Comparison of ENCODE assay signal across 8 cellular contexts in the genomic region with DNA sequence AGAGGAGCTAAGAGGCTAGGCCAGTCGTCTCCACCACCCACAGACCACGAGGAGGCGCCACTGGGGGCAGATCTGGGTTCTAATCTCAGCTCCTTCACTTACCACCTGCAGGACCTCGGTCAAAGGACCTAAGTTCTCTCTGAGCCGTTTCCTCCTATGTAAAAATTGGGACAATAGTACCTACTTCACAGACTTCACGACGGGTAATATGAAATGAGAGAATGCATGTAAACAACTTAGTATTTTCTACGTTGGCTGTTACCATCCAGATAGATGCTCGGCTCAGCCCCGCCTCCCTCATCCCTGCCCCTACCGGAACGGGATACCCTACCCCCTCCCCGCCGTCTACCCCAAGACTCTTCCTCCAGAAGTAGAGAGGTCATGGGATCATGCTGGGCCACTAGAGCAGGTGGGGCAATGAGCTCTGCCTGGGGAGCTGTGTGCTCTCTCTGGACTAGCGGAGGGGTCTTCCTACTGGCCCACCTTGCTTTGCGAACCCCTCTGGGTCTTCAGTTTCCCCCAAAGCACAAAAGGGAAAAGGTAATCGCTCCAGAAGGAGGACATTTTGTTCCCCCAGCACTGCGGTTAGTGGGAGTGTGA. TPM values are rescaled to one million over a fixed set of nuclear protein-coding genes. Genes with fewer than 3 reads are reported as not detected.
A peak's percentile ranks its signal among the peaks of the same experiment; 100 is the strongest.
DNase-seq lines count a peak whose midpoint lies in the region; ATAC-seq and TF ChIP-seq lines count a peak whose summit lies in the region.

No MANE protein-coding gene starts in this region.

- H3K4me2 ChIP-seq in neuronal stem cell (ENCODE audit: insufficient read depth, low read length, poor library complexity, severe bottlenecking), result peak overlapping the region; percentile 85

- H3K4me3 Mint-ChIP-seq in activated T-helper 17 cell treated with anti-CD3 and anti-CD28 coated beads, Interleukin-2, amount 50 U/mL, for 72 hours, result peak overlapping the region; percentile 75
- peak overlapping the region; percentile 90 for H3K4me3 Mint-ChIP-seq in type B pancreatic cell

- no peaks in the 10 kb centered on the region for H3K9me3 Mint-ChIP-seq in activated T-helper 17 cell treated with anti-CD3 and anti-CD28 coated beads, Interleukin-2, amount 50 U/mL, for 72 hours
- no peaks in the 10 kb centered on the region for H3K9me3 Mint-ChIP-seq in type B pancreatic cell

- no peak overlapping the region for H3K14ac ChIP-seq in neuronal stem cell (ENCODE audit: low read length)

- no peaks in the 10 kb centered on the region for H3K79me1 ChIP-seq in neuronal stem cell (ENCODE audit: low read depth, low read length)

- peak; percentile 30 for DNase-seq in NCI-H1092 treated with DMSO at 0.1 percent for 48 hours (lab: John Stamatoyannopoulos, UW)
- no peak for DNase-seq in NCI-H1092 (lab: John Stamatoyannopoulos, UW)
- DNase-seq in NT2/D1 (ENCODE audit: low read depth, low spot score), result no peak
- peak in 1 of 2 donors; percentile 62 for DNase-seq in foreskin fibroblast
- DNase-seq in neuronal stem cell (ENCODE audit: low spot score), result no peak
- DNase-seq in type B pancreatic cell (ENCODE audit: extremely low spot score, unreplicated experiment), result no peak

- H2AFZ ChIP-seq in neuronal stem cell (ENCODE audit: low read length), result peak overlapping the region; percentile 77

- TF ChIP-seq CTCF in foreskin fibroblast (IDR thresholded peaks at IDR 0.05; ENCODE audit: low read depth, low read length) (peak; percentile 67), type B pancreatic cell (conservative IDR thresholded peaks at IDR 0.05) (peak; percentile 70)

- no peak overlapping the region for H2BK12ac ChIP-seq in neuronal stem cell (ENCODE audit: low read length)

- no peaks in the 10 kb centered on the region for H3K9me3 ChIP-seq in NT2/D1 (ENCODE audit: insufficient read depth, low read length)
- H3K9me3 ChIP-seq in neuronal stem cell (replicated peaks in 1 of 2; ENCODE audit: control insufficient read depth in 2 of 2, insufficient read depth in 1 of 2, low read depth in 1 of 2, low read length in 2 of 2), result no peaks in the 10 kb centered on the region

- no peaks in the 10 kb centered on the region for H3K4me1 ChIP-seq in NT2/D1 (ENCODE audit: insufficient read depth, insufficient read length)
- H3K4me1 ChIP-seq in neuronal stem cell (ENCODE audit: control insufficient read depth in 2 of 2, insufficient read depth in 1 of 2, low read depth in 1 of 2, low read length in 2 of 2), result peaks cover 0 to 7% of the 10 kb centered on the region in 2 donors

- no peak overlapping the region for H2BK15ac ChIP-seq in neuronal stem cell (ENCODE audit: low read length)

- H3K27ac ChIP-seq in neuronal stem cell (replicated peaks; ENCODE audit: low read length), result no peak overlapping the region

- WGBS in neuronal stem cell (ENCODE audit: extremely low coverage in 2 of 2, insufficient read length in 2 of 2, insufficient replicate concordance in 1 of 2), 2 donors, result no CpG with 5 or more reads among the region's 18 CpGs

- H3K23ac ChIP-seq in neuronal stem cell (ENCODE audit: low read depth, low read length, poor library complexity), result peak overlapping the region; percentile 81

- peak overlapping the region; percentile 86 for H3K9ac ChIP-seq in NT2/D1 (ENCODE audit: insufficient read length, low read depth)
- peak overlapping the region; percentile 85 for H3K9ac ChIP-seq in neuronal stem cell (ENCODE audit: low read depth, low read length, poor library complexity)

- peak overlapping the region; percentile 96 for H3K27ac Mint-ChIP-seq in activated T-helper 17 cell treated with anti-CD3 and anti-CD28 coated beads, Interleukin-2, amount 50 U/mL, for 72 hours
- peak overlapping the region; percentile 64 for H3K27ac Mint-ChIP-seq in type B pancreatic cell

- H3K4ac ChIP-seq in neuronal stem cell (ENCODE audit: low read length), result no peak overlapping the region

- H3K18ac ChIP-seq in neuronal stem cell (ENCODE audit: low read length), result peak overlapping the region; percentile 94

- peak overlapping the region; percentile 79 for H2BK5ac ChIP-seq in neuronal stem cell (ENCODE audit: low read length)

- peak overlapping the region; percentile 11 for H2AK5ac ChIP-seq in neuronal stem cell (ENCODE audit: low read depth, low read length)

- ATAC-seq in activated T-helper 17 cell treated with anti-CD3 and anti-CD28 coated beads, Interleukin-2, amount 50 U/mL, for 72 hours (replicated peaks), result no peak
- no peak for ATAC-seq in HG02970 (IDR thresholded peaks at IDR 0.05; ENCODE audit: low FRiP score, unreplicated experiment)

- H3K4me3 ChIP-seq in NT2/D1 (ENCODE audit: insufficient read length, low read depth), result peak overlapping the region; percentile 81
- peak overlapping the region; percentile 93 to 96 for H3K4me3 ChIP-seq in foreskin fibroblast (ENCODE audit: low read depth in 1 of 2, low read length in 2 of 2)
- peak overlapping the region; percentile 45 to 82 for H3K4me3 ChIP-seq in neuronal stem cell (ENCODE audit: low read length in 2 of 2)

- no peaks in the 10 kb centered on the region for H3K27me3 ChIP-seq in NT2/D1 (ENCODE audit: insufficient read depth, insufficient read length)
- H3K27me3 ChIP-seq in neuronal stem cell (ENCODE audit: control insufficient read depth in 3 of 3, insufficient read depth in 3 of 3, low read depth in 1 of 3, low read length in 3 of 3), result no peaks in the 10 kb centered on the region

- H4K91ac ChIP-seq in neuronal stem cell (ENCODE audit: low read depth, low read length, poor library complexity), result no peak overlapping the region

- H2BK120ac ChIP-seq in neuronal stem cell (ENCODE audit: low read depth, low read length), result no peak overlapping the region

- H4K8ac ChIP-seq in neuronal stem cell (ENCODE audit: low read depth, low read length), result no peak overlapping the region

- H3K4me1 Mint-ChIP-seq in activated T-helper 17 cell treated with anti-CD3 and anti-CD28 coated beads, Interleukin-2, amount 50 U/mL, for 72 hours, result peaks cover 48% of the 10 kb centered on the region
- H3K4me1 Mint-ChIP-seq in type B pancreatic cell (ENCODE audit: unreplicated experiment), result peaks cover 23% of the 10 kb centered on the region

- peaks cover 36% of the 10 kb centered on the region for H3K36me3 ChIP-seq in NT2/D1 (ENCODE audit: insufficient read depth, insufficient read length, low read length)
- peaks cover 0 to 10% of the 10 kb centered on the region in 2 donors for H3K36me3 ChIP-seq in neuronal stem cell (replicated peaks in 1 of 2; ENCODE audit: control insufficient read depth in 2 of 2, insufficient read depth in 2 of 2, low read length in 2 of 2)

- peaks cover 56% of the 10 kb centered on the region for H3K36me3 Mint-ChIP-seq in activated T-helper 17 cell treated with anti-CD3 and anti-CD28 coated beads, Interleukin-2, amount 50 U/mL, for 72 hours (ENCODE audit: low read depth)
- H3K36me3 Mint-ChIP-seq in type B pancreatic cell, result no peaks in the 10 kb centered on the region

- H3K27me3 Mint-ChIP-seq in activated T-helper 17 cell treated with anti-CD3 and anti-CD28 coated beads, Interleukin-2, amount 50 U/mL, for 72 hours, result no peaks in the 10 kb centered on the region
- no peaks in the 10 kb centered on the region for H3K27me3 Mint-ChIP-seq in type B pancreatic cell

RNA-seq across cellular contexts. Expression of a gene that starts 0.5 kb away (rescaled TPM):
- total RNA-seq in activated T-helper 17 cell treated with anti-CD3 and anti-CD28 coated beads, Interleukin-2, amount 50 U/mL, for 72 hours, result 10 to 100 TPM; 35.8 to 51.1 TPM
- polyA plus RNA-seq in neuronal stem cell (2013, experiment 1 of 2), result 83.7 TPM
- 84.0 TPM for polyA plus RNA-seq in neuronal stem cell (2013, experiment 2 of 2)
- 41.3 and 50.4 TPM in 2 replicates for total RNA-seq in type B pancreatic cell (ENCODE audit: low replicate concordance)

RNA-seq across cellular contexts. Expression of a gene that starts 43.4 kb away (rescaled TPM):
- total RNA-seq in activated T-helper 17 cell treated with anti-CD3 and anti-CD28 coated beads, Interleukin-2, amount 50 U/mL, for 72 hours, result 10 to 100 TPM; 28.4 to 30.8 TPM
- 17.5 TPM for polyA plus RNA-seq in neuronal stem cell (2013, experiment 1 of 2)
- polyA plus RNA-seq in neuronal stem cell (2013, experiment 2 of 2), result 17.1 TPM
- 39.8 and 59.2 TPM in 2 replicates for total RNA-seq in type B pancreatic cell (ENCODE audit: low replicate concordance)

RNA-seq across cellular contexts. Expression of a gene that starts 54.3 kb away (rescaled TPM):
- total RNA-seq in activated T-helper 17 cell treated with anti-CD3 and anti-CD28 coated beads, Interleukin-2, amount 50 U/mL, for 72 hours, result 1 to 10 TPM in 1 of 2 donors, under 1 TPM in 1; 0.54 to 4.3 TPM
- polyA plus RNA-seq in neuronal stem cell (2013, experiment 1 of 2), result not detected
- not detected for polyA plus RNA-seq in neuronal stem cell (2013, experiment 2 of 2)
- total RNA-seq in type B pancreatic cell (ENCODE audit: low replicate concordance), result not detected in 2 replicates
